In genomic region chr19:55087542-55087935, GRCh38 we compare ENCODE assay signal across 10 cellular contexts. TPM values are rescaled to one million over a fixed set of nuclear protein-coding genes. Genes with fewer than 3 reads are reported as not detected.
DNase-seq lines count a peak whose midpoint lies in the region; ATAC-seq and TF ChIP-seq lines count a peak whose summit lies in the region.
"Had no signal": no experiment of that assay in that cellular context is flagged by ENCODE, and none has a peak within 500 bp of the region (broad histone marks: within the 10 kb centered on the region; RNA-seq: fewer than 3 reads in every experiment).

No MANE protein-coding gene starts in this region.

- H3K27me3 ChIP-seq in A673 (replicated peaks; ENCODE audit: insufficient read depth, low read depth, low read length, poor library complexity) (no peaks in the 10 kb centered on the region), HUES48 (ENCODE audit: control insufficient read depth, insufficient read depth, low read length) (peaks cover 22% of the 10 kb centered on the region)

- peaks cover 30 to 38% (median 30%) of the 10 kb centered on the region in 3 donors for H3K4me1 Mint-ChIP-seq in naive B cell

- H3K27ac Mint-ChIP-seq in naive B cell, result no peak overlapping the region

- peaks cover 0 to 3% (median 0%) of the 10 kb centered on the region in 7 donors for H3K9me3 Mint-ChIP-seq in naive B cell

- H3K9ac ChIP-seq in HUES48 (ENCODE audit: low read depth, low read length), result no peak overlapping the region

- H3K4me3 ChIP-seq in A673 (ENCODE audit: low read depth, low read length, poor library complexity, severe bottlenecking) (peak overlapping the region; percentile 53), HUES48 (ENCODE audit: low read depth, low read length) (peak overlapping the region; percentile 71), epithelial cell of esophagus (ENCODE audit: low read length) (peak overlapping the region; percentile 38)

- intact Hi-C loops in A673 (cut with micrococcal nuclease; ENCODE audit: unreplicated experiment), result no loop called here
- intact Hi-C loops in left colon (cut with DNase I, micrococcal nuclease), result no loop called here

- BruUV-seq in A673 (replicated peaks; lab: Mats Ljungman, UMichigan), result no TSS peak

- CTCF ChIA-PET in A673 (lab: Charles Lee), result interaction anchor here (0.5 to 0.9 kb wide), 3 partner anchors 11 to 106 kb away, joined by 3 to 4 read pairs (median 3); no protein-coding TSS in a partner anchor

- DNase-seq in A673 (ENCODE audit: low spot score), result no peak
- DNase-seq in epithelial cell of esophagus (ENCODE audit: low read depth), result no peak
- DNase-seq in naive B cell, result no peak
- DNase-seq in NCI-H1105 (lab: John Stamatoyannopoulos, UW), result no peak
- no peak for DNase-seq in amygdala (lab: John Stamatoyannopoulos, UW)
- no peak for DNase-seq in kidney tubule cell (ENCODE audit: low spot score)
- DNase-seq in left colon, result no peak
- DNase-seq: cortex of kidney had no signal

- TF ChIP-seq CTCF in A673 (conservative IDR thresholded peaks at IDR 0.05; ENCODE audit: low read depth, low read length) (no peak), epithelial cell of esophagus (IDR thresholded peaks at IDR 0.05; ENCODE audit: insufficient read depth, low read depth, low read length, missing control alignments) (no peak)

- H3K4me1 ChIP-seq in A673 (ENCODE audit: insufficient read depth, low read length, poor library complexity, severe bottlenecking), result peaks cover 16% of the 10 kb centered on the region
- peaks cover 24% of the 10 kb centered on the region for H3K4me1 ChIP-seq in HUES48 (ENCODE audit: control insufficient read depth, insufficient read depth, low read length)

- peaks cover 0 to 28% of the 10 kb centered on the region in 2 donors for H3K36me3 Mint-ChIP-seq in naive B cell

- ATAC-seq in naive B cell (ENCODE audit: low read depth in 2 of 2) (peak in 1 of 2 donors; percentile 5), left colon (no peak)

- no peaks in the 10 kb centered on the region for H3K9me3 ChIP-seq in A673 (ENCODE audit: low read depth, low read length, poor library complexity, severe bottlenecking)
- H3K9me3 ChIP-seq in HUES48 (ENCODE audit: control insufficient read depth, insufficient read depth, low read length), result no peaks in the 10 kb centered on the region

- H3K27ac ChIP-seq in A673 (ENCODE audit: low read depth, low read length, poor library complexity, severe bottlenecking) (no peak overlapping the region), HUES48 (ENCODE audit: low read depth, low read length) (no peak overlapping the region)

- H3K4me3 Mint-ChIP-seq in naive B cell, result peak overlapping the region; percentile 63 to 90 (median 82)

- POLR2A ChIA-PET in A673 (lab: Charles Lee; ENCODE audit: low non-redundant PET), result no interaction called here

- peaks cover 2% of the 10 kb centered on the region for H3K36me3 ChIP-seq in A673 (ENCODE audit: insufficient read depth, low read length, poor library complexity, severe bottlenecking)
- H3K36me3 ChIP-seq in HUES48 (ENCODE audit: control insufficient read depth, insufficient read depth, low read length), result peaks cover 12% of the 10 kb centered on the region

- H3K27me3 Mint-ChIP-seq in naive B cell, result peaks cover 53 to 66% (median 63%) of the 10 kb centered on the region in 3 donors

RNA-seq across cellular contexts. Expression of gene EPS8L1, which starts 11.9 kb away (rescaled TPM):
- total RNA-seq in A673 (2021), result 7.7 and 10.2 TPM in 2 replicates
- polyA plus RNA-seq in naive B cell (ENCODE audit: low read depth in 6 of 6), result not detected
- 10 to 100 TPM; 42.1 to 75.9 TPM for total RNA-seq in left colon

RNA-seq across cellular contexts. Expression of gene RDH13, which starts 24.6 kb away (rescaled TPM):
- total RNA-seq in A673 (2021) (19.0 and 24.4 TPM in 2 replicates), left colon (10 to 100 TPM; 50.5 to 69.3 TPM)
- 10 to 100 TPM in 1 of 6 donors, 1 to 10 TPM in 5; 2.7 to 20.4 (median 8.4) TPM for polyA plus RNA-seq in naive B cell (ENCODE audit: low read depth in 6 of 6)

RNA-seq across cellular contexts. Expression of gene PPP1R12C, which starts 29.9 kb away (rescaled TPM):
- total RNA-seq in A673 (2021) (85.7 and 94.6 TPM in 2 replicates), left colon (100 to 1,000 TPM; 102 to 118 TPM)
- 1 to 10 TPM; 1.0 to 8.1 (median 3.2) TPM for polyA plus RNA-seq in naive B cell (ENCODE audit: low read depth in 6 of 6)

RNA-seq across cellular contexts. Expression of gene GP6, which starts 49.5 kb away (rescaled TPM):
- total RNA-seq in A673 (2021) (0.22 TPM in 1 of 2 replicates, not detected in the other), left colon (under 1 TPM; 0.28 to 0.49 TPM)
- polyA plus RNA-seq in naive B cell (ENCODE audit: low read depth in 6 of 6), result 1 to 10 TPM in 1 of 6 donors, under 1 TPM in 4, not detected in 1; 0.13 to 2.1 (median 0.47) TPM
- total RNA-seq: RPMI7951 had no signal
